Comparison of ENCODE assay signal across 13 cellular contexts in the genomic region with DNA sequence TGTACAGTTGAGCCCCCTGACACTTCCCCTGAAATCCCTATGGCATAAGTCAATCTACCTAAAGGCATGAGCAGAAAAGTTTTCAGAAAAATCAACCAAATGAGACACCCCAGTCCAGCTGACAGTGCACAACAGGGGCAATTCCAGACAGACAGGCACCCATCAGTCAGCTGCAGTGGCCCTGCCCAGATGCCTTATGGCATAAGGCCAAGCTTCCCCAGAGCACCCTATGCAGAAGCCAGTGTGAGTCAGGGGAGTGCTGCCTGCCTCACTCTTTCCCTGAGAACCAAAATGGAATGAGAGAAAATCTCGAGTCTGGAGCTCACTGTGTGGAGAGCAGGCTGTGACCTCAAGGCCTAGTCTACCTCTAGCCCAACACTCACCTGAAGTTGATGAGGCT. TPM values are rescaled to one million over a fixed set of nuclear protein-coding genes. Genes with fewer than 3 reads are reported as not detected.
DNase-seq lines count a peak whose midpoint lies in the region; ATAC-seq and TF ChIP-seq lines count a peak whose summit lies in the region.
"Had no signal": no experiment of that assay in that cellular context is flagged by ENCODE, and none has a peak within 500 bp of the region (broad histone marks: within the 10 kb centered on the region; RNA-seq: fewer than 3 reads in every experiment).

No MANE protein-coding gene starts in this region.

- no peak overlapping the region for H3K9ac ChIP-seq in adipocyte (ENCODE audit: low read length)

- H3K4me3 ChIP-seq in left ventricle myocardium inferior = no peak overlapping the region
- no peak overlapping the region for H3K4me3 ChIP-seq in right cardiac atrium (ENCODE audit: low read length)
- no peak overlapping the region for H3K4me3 ChIP-seq in adipocyte (ENCODE audit: low read length)
- peak overlapping the region in 1 of 4 donors; percentile 41 for H3K4me3 ChIP-seq in tibial nerve
- no peak overlapping the region for H3K4me3 ChIP-seq in thyroid gland (replicated peaks in 1 of 3)
- H3K4me3 ChIP-seq: suprapubic skin had no signal

- no peak for DNase-seq in left ventricle myocardium inferior
- DNase-seq in right cardiac atrium = no peak
- peak; percentile 18 for DNase-seq in adipocyte (ENCODE audit: low read depth)
- no peak for DNase-seq in glutamatergic neuron
- DNase-seq in tibial nerve (ENCODE audit: low spot score in 2 of 2) = no peak
- no peak for DNase-seq in OCI-M2 (lab: John Stamatoyannopoulos, UW; ENCODE audit: unreplicated experiment)
- no peak for DNase-seq in thyroid gland
- DNase-seq: NCI-H1092, nephron progenitor cell had no signal

- 56% methylated on average over 1 of the region's 1 CpG for WGBS in right cardiac atrium
- WGBS in tibial nerve, 2 donors = 33 to 59% methylated on average over 1 of the region's 1 CpG
- WGBS in thyroid gland, 2 donors = 79 to 83% methylated on average over 1 of the region's 1 CpG

- TF ChIP-seq POLR2A in tibial nerve (IDR thresholded peaks at IDR 0.05) (no peak), thyroid gland (IDR thresholded peaks at IDR 0.05) (no peak)

- H3K4me3 Mint-ChIP-seq in glutamatergic neuron (ENCODE audit: unreplicated experiment) = peak overlapping the region; percentile 51
- H3K4me3 Mint-ChIP-seq: nephron progenitor cell had no signal

- H3K27ac ChIP-seq in left ventricle myocardium inferior (replicated peaks) (peak overlapping the region; percentile 9), right cardiac atrium (ENCODE audit: low read length) (no peak overlapping the region), tibial nerve (peak overlapping the region; percentile 63 to 92 (median 80)), thyroid gland (no peak overlapping the region)
- H3K27ac ChIP-seq: suprapubic skin had no signal

- H3K27ac Mint-ChIP-seq in glutamatergic neuron (ENCODE audit: unreplicated experiment) = peak overlapping the region; percentile 100
- H3K27ac Mint-ChIP-seq: activated T-helper 2 cell treated with anti-CD3 and anti-CD28 coated beads, Interferon-gamma antibody, Interleukin-2, Interleukin-4, amounts not matched to agents 10 μg/mL and 5 μg/mL and 100 μg/mL, durations not matched to agents 14 hours and 24 hours and 36 hours had no signal

- peaks cover 5% of the 10 kb centered on the region for H3K36me3 Mint-ChIP-seq in glutamatergic neuron (ENCODE audit: unreplicated experiment)

- peaks cover 71% of the 10 kb centered on the region for H3K4me1 Mint-ChIP-seq in glutamatergic neuron (ENCODE audit: low read depth, unreplicated experiment)

- TF ChIP-seq EP300 in tibial nerve (IDR thresholded peaks at IDR 0.05) = no peak

- H3K27me3 ChIP-seq in left ventricle myocardium inferior (ENCODE audit: low read depth) = no peaks in the 10 kb centered on the region
- no peaks in the 10 kb centered on the region for H3K27me3 ChIP-seq in right cardiac atrium (ENCODE audit: control insufficient read depth, insufficient read depth)
- no peaks in the 10 kb centered on the region for H3K27me3 ChIP-seq in adipocyte (replicated peaks; ENCODE audit: control insufficient read depth, insufficient read depth, low read length)
- no peaks in the 10 kb centered on the region for H3K27me3 ChIP-seq in tibial nerve
- H3K27me3 ChIP-seq in thyroid gland = no peaks in the 10 kb centered on the region
- H3K27me3 ChIP-seq: suprapubic skin had no signal

- ATAC-seq in right cardiac atrium = no peak
- no peak for ATAC-seq in GM21717 (IDR thresholded peaks at IDR 0.05; ENCODE audit: unreplicated experiment)

- no peaks in the 10 kb centered on the region for H3K4me1 ChIP-seq in left ventricle myocardium inferior
- no peaks in the 10 kb centered on the region for H3K4me1 ChIP-seq in right cardiac atrium (ENCODE audit: control insufficient read depth, insufficient read depth, low read length)
- H3K4me1 ChIP-seq in adipocyte (ENCODE audit: control insufficient read depth, insufficient read depth, low read length) = peaks cover 10% of the 10 kb centered on the region
- peaks cover 0 to 45% (median 10%) of the 10 kb centered on the region in 4 donors for H3K4me1 ChIP-seq in tibial nerve
- H3K4me1 ChIP-seq in thyroid gland = no peaks in the 10 kb centered on the region
- H3K4me1 ChIP-seq: suprapubic skin had no signal

- peaks cover 19% of the 10 kb centered on the region for H3K9me3 Mint-ChIP-seq in glutamatergic neuron (ENCODE audit: unreplicated experiment)
- H3K9me3 Mint-ChIP-seq: activated T-helper 2 cell treated with anti-CD3 and anti-CD28 coated beads, Interferon-gamma antibody, Interleukin-2, Interleukin-4, amounts not matched to agents 10 μg/mL and 5 μg/mL and 100 μg/mL, durations not matched to agents 14 hours and 24 hours and 36 hours had no signal

- peaks cover 17% of the 10 kb centered on the region for H3K27me3 Mint-ChIP-seq in glutamatergic neuron (ENCODE audit: unreplicated experiment)

- no peak for TF ChIP-seq CTCF in left ventricle myocardium inferior (IDR thresholded peaks at IDR 0.05; ENCODE audit: borderline replicate concordance)
- TF ChIP-seq CTCF in glutamatergic neuron (IDR thresholded peaks at IDR 0.05; ENCODE audit: partially characterized antibody, unreplicated experiment) = no peak
- TF ChIP-seq CTCF in tibial nerve (IDR thresholded peaks at IDR 0.05) = no peak
- no peak for TF ChIP-seq CTCF in thyroid gland (IDR thresholded peaks at IDR 0.05)

- H3K36me3 ChIP-seq in left ventricle myocardium inferior (peaks cover 89% of the 10 kb centered on the region), adipocyte (ENCODE audit: control insufficient read depth, insufficient read depth, low read length, severe bottlenecking) (peaks cover 96% of the 10 kb centered on the region), tibial nerve (peaks cover 0 to 97% (median 0%) of the 10 kb centered on the region in 3 donors), thyroid gland (peaks cover 42 to 50% of the 10 kb centered on the region in 2 donors)

- H3K9me3 ChIP-seq in left ventricle myocardium inferior (replicated peaks) = no peaks in the 10 kb centered on the region
- no peaks in the 10 kb centered on the region for H3K9me3 ChIP-seq in right cardiac atrium (ENCODE audit: control insufficient read depth, low read length)
- H3K9me3 ChIP-seq in adipocyte (ENCODE audit: control insufficient read depth, low read length) = no peaks in the 10 kb centered on the region
- no peaks in the 10 kb centered on the region for H3K9me3 ChIP-seq in tibial nerve
- H3K9me3 ChIP-seq in thyroid gland = no peaks in the 10 kb centered on the region
- H3K9me3 ChIP-seq: suprapubic skin had no signal

- intact Hi-C loops in left ventricle myocardium inferior (cut with micrococcal nuclease) = no loop called here
- intact Hi-C loops in right cardiac atrium (cut with DNase I) = no loop called here
- intact Hi-C loops in thyroid gland (cut with DNase I) = no loop called here

RNA-seq across cellular contexts. Expression of a gene that starts 38.1 kb away (rescaled TPM):
- total RNA-seq in left ventricle myocardium inferior (not detected), right cardiac atrium (1 to 10 TPM in 1 of 4 donors, under 1 TPM in 1, not detected in 2; 0.32 to 3.2 TPM), glutamatergic neuron (ENCODE audit: unreplicated experiment) (not detected), tibial nerve (10 to 100 TPM in 1 of 4 donors, 1 to 10 TPM in 3; 1.6 to 14.4 (median 4.8) TPM), thyroid gland (not detected)
- polyA plus RNA-seq in right cardiac atrium = 4.7 TPM
- total RNA-seq: activated T-helper 2 cell treated with anti-CD3 and anti-CD28 coated beads, Interferon-gamma antibody, Interleukin-2, Interleukin-4, amounts not matched to agents 10 μg/mL and 5 μg/mL and 100 μg/mL, durations not matched to agents 14 hours and 24 hours and 36 hours had no signal
- polyA plus RNA-seq: BJ had no signal

RNA-seq across cellular contexts. Expression of a gene that starts 56.1 kb away (rescaled TPM):
- total RNA-seq in left ventricle myocardium inferior = 13.8 TPM
- 10 to 100 TPM in 2 of 4 donors, 1 to 10 TPM in 2; 8.3 to 13.8 (median 9.9) TPM for total RNA-seq in right cardiac atrium
- 3.3 TPM for polyA plus RNA-seq in right cardiac atrium
- 15.5 TPM for total RNA-seq in glutamatergic neuron (ENCODE audit: unreplicated experiment)
- 10 to 100 TPM; 18.6 to 29.4 (median 22.2) TPM for total RNA-seq in tibial nerve
- 10 to 100 TPM; 13.6 to 23.9 (median 15.8) TPM for total RNA-seq in thyroid gland

RNA-seq across cellular contexts. Expression of a gene that starts 57.9 kb away (rescaled TPM):
- total RNA-seq in left ventricle myocardium inferior (3.2 TPM), right cardiac atrium (1 to 10 TPM; 3.3 to 4.7 (median 4.3) TPM), glutamatergic neuron (ENCODE audit: unreplicated experiment) (12.6 TPM), tibial nerve (1 to 10 TPM; 4.0 to 9.3 (median 7.1) TPM), thyroid gland (1 to 10 TPM; 4.8 to 7.1 (median 7.0) TPM)
- 4.3 TPM for polyA plus RNA-seq in right cardiac atrium

Comparison
In these comparisons a context has a peak if more than half of its experiments do, and no peak if none do; other contexts are left out.
1. H3K27ac ChIP-seq: peak in left ventricle myocardium inferior (single experiment) and tibial nerve (4 of 4); none in right cardiac atrium (single experiment) and thyroid gland (0 of 3).